ENCODE assay signal across 12 cellular contexts in the genomic region with DNA sequence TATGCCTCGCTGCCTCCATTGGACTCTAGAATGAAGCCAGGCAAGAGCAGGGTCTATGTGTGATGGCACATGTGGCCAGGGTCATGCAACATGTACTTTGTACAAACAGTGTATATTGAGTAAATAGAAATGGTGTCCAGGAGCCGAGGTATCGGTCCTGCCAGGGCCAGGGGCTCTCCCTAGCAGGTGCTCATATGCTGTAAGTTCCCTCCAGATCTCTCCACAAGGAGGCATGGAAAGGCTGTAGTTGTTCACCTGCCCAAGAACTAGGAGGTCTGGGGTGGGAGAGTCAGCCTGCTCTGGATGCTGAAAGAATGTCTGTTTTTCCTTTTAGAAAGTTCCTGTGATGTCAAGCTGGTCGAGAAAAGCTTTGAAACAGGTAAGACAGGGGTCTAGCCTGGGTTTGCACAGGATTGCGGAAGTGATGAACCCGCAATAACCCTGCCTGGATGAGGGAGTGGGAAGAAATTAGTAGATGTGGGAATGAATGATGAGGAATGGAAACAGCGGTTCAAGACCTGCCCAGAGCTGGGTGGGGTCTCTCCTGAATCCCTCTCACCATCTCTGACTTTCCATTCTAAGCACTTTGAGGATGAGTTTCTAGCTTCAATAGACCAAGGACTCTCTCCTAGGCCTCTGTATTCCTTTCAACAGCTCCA. TPM values are rescaled to one million over a fixed set of nuclear protein-coding genes. Genes with fewer than 3 reads are reported as not detected.
DNase-seq lines count a peak whose midpoint lies in the region; ATAC-seq and TF ChIP-seq lines count a peak whose summit lies in the region.
"Had no signal": no experiment of that assay in that cellular context is flagged by ENCODE, and none has a peak within 500 bp of the region (broad histone marks: within the 10 kb centered on the region; RNA-seq: fewer than 3 reads in every experiment).

No MANE protein-coding gene starts in this region.

- H3K27ac Mint-ChIP-seq in chondrocyte (ENCODE audit: unreplicated experiment) = peak overlapping the region; percentile 69

- no peak overlapping the region for H3K4me3 Mint-ChIP-seq in chondrocyte (ENCODE audit: unreplicated experiment)

- H3K27me3 ChIP-seq in SK-N-SH (ENCODE audit: insufficient read depth) (no peaks in the 10 kb centered on the region), PC-3 (ENCODE audit: low read length) (no peaks in the 10 kb centered on the region), smooth muscle cell (ENCODE audit: low read depth) (no peaks in the 10 kb centered on the region)
- H3K27me3 ChIP-seq: gastroesophageal sphincter had no signal

- peaks cover 24% of the 10 kb centered on the region for H3F3A ChIP-seq in SK-N-SH (replicated peaks; ENCODE audit: insufficient read depth)
- H3F3A ChIP-seq in PC-3 (ENCODE audit: low read length, unreplicated experiment) = no peaks in the 10 kb centered on the region
- peaks cover 7% of the 10 kb centered on the region for H3F3A ChIP-seq in smooth muscle cell (ENCODE audit: low read depth)

- H3K9me3 Mint-ChIP-seq in chondrocyte (ENCODE audit: low read depth) = no peaks in the 10 kb centered on the region

- no peak for TF ChIP-seq RAD21 in SK-N-SH (IDR thresholded peaks at IDR 0.05; ENCODE audit: low read length)

- no peaks in the 10 kb centered on the region for H3K27me3 Mint-ChIP-seq in chondrocyte (ENCODE audit: low read depth)

- CTCF ChIA-PET in SK-N-SH (lab: Yijun Ruan, JAX) (interaction anchor here (0.6 to 10.3 kb wide), 4 partner anchors 6 to 302 kb away, joined by 3 to 116 read pairs (median 24); no protein-coding TSS in a partner anchor), PC-3 (lab: Charles Lee) (no interaction called here)

- H3K9me3 ChIP-seq in SK-N-SH (no peaks in the 10 kb centered on the region), PC-3 (ENCODE audit: low read length) (no peaks in the 10 kb centered on the region), smooth muscle cell (replicated peaks; ENCODE audit: low read depth) (no peaks in the 10 kb centered on the region)
- H3K9me3 ChIP-seq: gastroesophageal sphincter had no signal

- H3K79me2 ChIP-seq in SK-N-SH (ENCODE audit: insufficient read depth) = no peaks in the 10 kb centered on the region
- no peaks in the 10 kb centered on the region for H3K79me2 ChIP-seq in PC-3 (ENCODE audit: low read length)
- H3K79me2 ChIP-seq in smooth muscle cell (ENCODE audit: low read depth) = no peaks in the 10 kb centered on the region

- H3K36me3 ChIP-seq in SK-N-SH (replicated peaks in 1 of 2; ENCODE audit: control insufficient read depth in 1 of 2, insufficient read depth in 2 of 2, low read length in 1 of 2) = no peaks in the 10 kb centered on the region
- H3K36me3 ChIP-seq in PC-3 (ENCODE audit: low read depth, low read length) = no peaks in the 10 kb centered on the region
- H3K36me3 ChIP-seq in smooth muscle cell (ENCODE audit: low read depth) = no peaks in the 10 kb centered on the region
- H3K36me3 ChIP-seq: gastroesophageal sphincter had no signal

- POLR2A ChIA-PET in SK-N-SH (lab: Yijun Ruan, JAX) (no interaction called here), PC-3 (lab: Charles Lee; ENCODE audit: unreplicated experiment) (interaction anchor here (0.5 kb wide), 2 partner anchors 149 to 366 kb away, joined by 3 to 21 read pairs; no protein-coding TSS in a partner anchor)

- H2AFZ ChIP-seq in SK-N-SH (ENCODE audit: low read depth) (peak overlapping the region; percentile 37; the same call in 1 of the 2 replicates), PC-3 (ENCODE audit: low read length) (no peak overlapping the region), smooth muscle cell (ENCODE audit: low read depth) (peak overlapping the region; percentile 39)

- no peak for TF ChIP-seq CTCF in SK-N-SH (IDR thresholded peaks at IDR 0.05)
- no peak for TF ChIP-seq CTCF in PC-3 (conservative IDR thresholded peaks at IDR 0.05; ENCODE audit: low read depth, low read length)
- TF ChIP-seq CTCF in chondrocyte (IDR thresholded peaks at IDR 0.05) = no peak
- no peak for TF ChIP-seq CTCF in smooth muscle cell (IDR thresholded peaks at IDR 0.05; ENCODE audit: borderline replicate concordance, insufficient read depth, poor library complexity, severe bottlenecking)

- no peaks in the 10 kb centered on the region for H3K9me2 ChIP-seq in SK-N-SH
- H3K9me2 ChIP-seq in PC-3 (replicated peaks; ENCODE audit: low read length) = no peaks in the 10 kb centered on the region

- H3K4me1 Mint-ChIP-seq in chondrocyte (ENCODE audit: low read depth) = peaks cover 73% of the 10 kb centered on the region

- intact Hi-C loops in PC-3 (cut with micrococcal nuclease) = no loop called here

- H4K20me1 ChIP-seq in SK-N-SH (ENCODE audit: insufficient read depth) (no peaks in the 10 kb centered on the region), PC-3 (ENCODE audit: low read length) (no peaks in the 10 kb centered on the region), smooth muscle cell (ENCODE audit: low read depth) (no peaks in the 10 kb centered on the region)

- peak overlapping the region in 1 of 2 experiments; percentile 34; a peak in 2 of 4 replicates for H3K27ac ChIP-seq in SK-N-SH (ENCODE audit: low read depth in 2 of 2, low read length in 1 of 2)
- H3K27ac ChIP-seq in PC-3 (ENCODE audit: low read length) = peak overlapping the region; percentile 54
- H3K27ac ChIP-seq in smooth muscle cell (ENCODE audit: low read depth) = no peak overlapping the region
- H3K27ac ChIP-seq: 22Rv1, gastroesophageal sphincter had no signal

- no peaks in the 10 kb centered on the region for H3K36me3 Mint-ChIP-seq in chondrocyte (ENCODE audit: low read depth)

- H3K4me2 ChIP-seq in SK-N-SH (0 out of 2 replicates have a peak overlapping the region, but pooled peaks have one; percentile 48), PC-3 (ENCODE audit: low read length) (no peak overlapping the region; the same call in 1 of the 2 replicates), smooth muscle cell (no peak overlapping the region)

- BruUV-seq in PC-3 (replicated peaks; lab: Mats Ljungman, UMichigan) = no TSS peak

- peaks cover 0 to 60% of the 10 kb centered on the region in 2 experiments; a peak in 2 of 4 replicates for H3K4me1 ChIP-seq in SK-N-SH (ENCODE audit: control insufficient read depth in 1 of 2, insufficient read depth in 2 of 2, low read depth in 1 of 2, low read length in 1 of 2)
- peaks cover 52% of the 10 kb centered on the region for H3K4me1 ChIP-seq in PC-3 (ENCODE audit: insufficient read depth, low read length)
- peaks cover 23% of the 10 kb centered on the region for H3K4me1 ChIP-seq in smooth muscle cell (ENCODE audit: low read depth)

- ATAC-seq in SK-N-SH treated with all-trans-retinoic acid at 6 μM for 48 hours (no peak), PC-3 (no peak), GM21786 (IDR thresholded peaks at IDR 0.05; ENCODE audit: unreplicated experiment) (no peak)
- ATAC-seq: gastroesophageal sphincter had no signal

- H3K4me3 ChIP-seq in SK-N-SH (ENCODE audit: low read depth in 2 of 2, low read length in 1 of 2) (no peak overlapping the region), PC-3 (ENCODE audit: low read length) (no peak overlapping the region), smooth muscle cell (no peak overlapping the region)
- H3K4me3 ChIP-seq: gastroesophageal sphincter had no signal

- TF ChIP-seq EP300 in SK-N-SH (IDR thresholded peaks at IDR 0.05; ENCODE audit: borderline replicate concordance in 1 of 2, low read depth in 1 of 2, low read length in 1 of 2) = no peak

- H3K9ac ChIP-seq in SK-N-SH = no peak overlapping the region
- no peak overlapping the region for H3K9ac ChIP-seq in PC-3 (ENCODE audit: low read length)
- H3K9ac ChIP-seq in smooth muscle cell (ENCODE audit: low read depth) = no peak overlapping the region

- 89% methylated on average over 7 of the region's 7 CpGs for WGBS in SK-N-SH (ENCODE audit: low lambda C conversion rate)
- WGBS in smooth muscle cell (ENCODE audit: low lambda C conversion rate) = 89% methylated on average over 7 of the region's 7 CpGs

- DNase-seq in SK-N-SH (no peak), PC-3 (no peak), chondrocyte (ENCODE audit: low spot score) (no peak), smooth muscle cell (lab: John Stamatoyannopoulos, UW; ENCODE audit: unreplicated experiment) (no peak), cerebellar nuclear complex (lab: John Stamatoyannopoulos, UW) (no peak), NCI-H345 treated with DMSO at 0.1 percent for 48 hours (lab: John Stamatoyannopoulos, UW; ENCODE audit: unreplicated experiment) (no peak)
- DNase-seq: cortex of kidney, NCI-H146 had no signal

TF ChIP-seq in SK-N-SH, 30 proteins besides CTCF, POLR2A, EP300 and RAD21 (continues in another document):
- TF ChIP-seq, protein P1, sequence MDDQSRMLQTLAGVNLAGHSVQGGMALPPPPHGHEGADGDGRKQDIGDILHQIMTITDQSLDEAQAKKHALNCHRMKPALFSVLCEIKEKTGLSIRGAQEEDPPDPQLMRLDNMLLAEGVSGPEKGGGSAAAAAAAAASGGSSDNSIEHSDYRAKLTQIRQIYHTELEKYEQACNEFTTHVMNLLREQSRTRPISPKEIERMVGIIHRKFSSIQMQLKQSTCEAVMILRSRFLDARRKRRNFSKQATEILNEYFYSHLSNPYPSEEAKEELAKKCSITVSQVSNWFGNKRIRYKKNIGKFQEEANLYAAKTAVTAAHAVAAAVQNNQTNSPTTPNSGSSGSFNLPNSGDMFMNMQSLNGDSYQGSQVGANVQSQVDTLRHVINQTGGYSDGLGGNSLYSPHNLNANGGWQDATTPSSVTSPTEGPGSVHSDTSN (IDR thresholded peaks at IDR 0.05) = no peak

TF ChIP-seq in SK-N-SH treated with all-trans-retinoic acid at 6 μM for 48 hours, 23 proteins besides CTCF, POLR2A, EP300 and RAD21 (continues in another document):
- TF ChIP-seq ZNF565 (CRISPR knock-in tag; conservative IDR thresholded peaks at IDR 0.05; ENCODE audit: low read depth) (no peak), ZFP3 (CRISPR knock-in tag; IDR thresholded peaks at IDR 0.05) (no peak), RARB (CRISPR knock-in tag; IDR thresholded peaks at IDR 0.05) (no peak), SNAI2 (CRISPR knock-in tag; IDR thresholded peaks at IDR 0.05) (no peak), GLIS3 (CRISPR knock-in tag; IDR thresholded peaks at IDR 0.05) (no peak), ARNTL (CRISPR knock-in tag; IDR thresholded peaks at IDR 0.05; ENCODE audit: borderline replicate concordance, low read depth) (no peak), ZFP30 (CRISPR knock-in tag; IDR thresholded peaks at IDR 0.05) (no peak), ISL1 (CRISPR knock-in tag; IDR thresholded peaks at IDR 0.05) (no peak)

RNA-seq across cellular contexts. Expression of a gene that starts 39.6 kb away (rescaled TPM):
- polyA plus RNA-seq in SK-N-SH (2012; rRNA removed) (406 and 478 TPM in 2 replicates), smooth muscle cell (519 and 571 TPM in 2 replicates)
- polyA plus RNA-seq in SK-N-SH (2012; cell fraction: cytosol; rRNA removed) = 402 and 422 TPM in 2 replicates
- 149 and 190 TPM in 2 replicates for polyA plus RNA-seq in SK-N-SH (2012; cell fraction: nucleus; rRNA removed)
- total RNA-seq in PC-3 (2014; rRNA removed) (228 and 258 TPM in 2 replicates), chondrocyte (248 to 266 TPM (median 253 TPM) in 3 replicates), smooth muscle cell (473 and 533 TPM in 2 replicates)

RNA-seq across cellular contexts. Expression of a gene that starts 48.7 kb away (rescaled TPM):
- polyA plus RNA-seq in SK-N-SH (2012; rRNA removed) (15.0 and 18.8 TPM in 2 replicates), smooth muscle cell (13.9 and 24.1 TPM in 2 replicates)
- polyA plus RNA-seq in SK-N-SH (2012; cell fraction: cytosol; rRNA removed) = 8.3 and 12.0 TPM in 2 replicates
- 14.3 and 16.8 TPM in 2 replicates for polyA plus RNA-seq in SK-N-SH (2012; cell fraction: nucleus; rRNA removed)
- total RNA-seq in PC-3 (2014; rRNA removed) (9.1 and 9.6 TPM in 2 replicates), chondrocyte (52.1 to 89.9 TPM (median 88.0 TPM) in 3 replicates), smooth muscle cell (9.7 and 10.5 TPM in 2 replicates)
